Comparison of ENCODE assay signal across 20 cellular contexts in the genomic region with DNA sequence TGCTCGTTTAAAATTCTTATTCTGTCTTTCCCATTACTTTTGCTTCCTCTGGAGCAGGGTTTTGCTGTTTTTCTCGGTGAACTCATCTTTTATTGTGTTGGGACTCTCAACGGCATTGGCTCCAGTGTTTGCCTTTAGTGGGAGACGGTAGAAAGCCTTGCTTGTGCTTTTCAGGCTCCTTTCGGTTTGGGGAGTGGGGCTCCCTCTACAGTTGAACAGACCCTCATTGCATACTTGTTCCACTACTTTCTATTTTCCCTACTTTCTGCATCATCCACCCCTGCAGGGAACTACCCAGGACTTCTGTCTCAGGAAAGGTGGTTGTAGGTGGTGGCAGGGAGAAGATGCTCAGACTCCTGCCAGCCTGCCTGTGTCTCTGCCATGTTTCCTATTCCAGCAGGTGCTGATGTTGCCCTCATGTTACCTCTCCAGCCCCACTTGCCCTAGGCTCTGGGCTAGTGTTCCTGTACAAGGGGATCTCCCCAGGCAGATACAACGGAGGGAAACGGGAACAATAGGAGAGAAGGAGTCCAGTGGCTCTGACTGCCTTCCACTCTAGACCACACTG.
DNase-seq lines count a peak whose midpoint lies in the region; ATAC-seq and TF ChIP-seq lines count a peak whose summit lies in the region.
"Had no signal": no experiment of that assay in that cellular context is flagged by ENCODE, and none has a peak within 500 bp of the region (broad histone marks: within the 10 kb centered on the region; RNA-seq: fewer than 3 reads in every experiment).

No MANE protein-coding gene starts in this region.

- H2AK5ac ChIP-seq in mesendoderm (ENCODE audit: low read length) = no peak overlapping the region

- H4K20me1 ChIP-seq in Loucy (ENCODE audit: insufficient read depth, low read length, poor library complexity, severe bottlenecking) = no peaks in the 10 kb centered on the region
- H4K20me1 ChIP-seq: BLaER1 had no signal

- H3K36me3 Mint-ChIP-seq in endodermal cell (ENCODE audit: low read depth) = no peaks in the 10 kb centered on the region

- no peak overlapping the region for H2BK5ac ChIP-seq in mesendoderm (ENCODE audit: low read length)

- DNase-seq in DMS 273 (lab: John Stamatoyannopoulos, UW; ENCODE audit: unreplicated experiment) (peak; percentile 15), DMS 273 treated with DMSO at 0.1 percent for 48 hours (lab: John Stamatoyannopoulos, UW) (no peak), endodermal cell (peak; percentile 62), mesendoderm (peak; percentile 77), mesenteric fat pad (ENCODE audit: low spot score) (no peak), germinal center (ENCODE audit: low spot score) (no peak)
- DNase-seq: activated CD4-positive, CD25-positive, alpha-beta regulatory T cell; activated T-cell treated with anti-CD3 and anti-CD28 coated beads, Interleukin-2, amount 50 U/mL, for 48 hours; erythroblast; kidney; NCI-H1694; stimulated activated naive CD4-positive, alpha-beta T cell; tibial artery had no signal

- no peaks in the 10 kb centered on the region for H3K36me3 ChIP-seq in Loucy (ENCODE audit: insufficient read depth, low read length)
- no peaks in the 10 kb centered on the region for H3K36me3 ChIP-seq in endodermal cell (ENCODE audit: control insufficient read depth, insufficient read depth, low read length)
- no peaks in the 10 kb centered on the region for H3K36me3 ChIP-seq in mesendoderm (ENCODE audit: control insufficient read depth, insufficient read depth, low read length)
- H3K36me3 ChIP-seq: BLaER1, neutrophil, right atrium auricular region, tibial artery had no signal

- no peak overlapping the region for H3K4me3 Mint-ChIP-seq in endodermal cell

- no peak overlapping the region for H2BK120ac ChIP-seq in mesendoderm (ENCODE audit: low read depth, low read length)

- no peak overlapping the region for H3K4me3 ChIP-seq in Loucy (ENCODE audit: low read length, poor library complexity, severe bottlenecking)
- H3K4me3 ChIP-seq in endodermal cell (ENCODE audit: low read length) = no peak overlapping the region
- H3K4me3 ChIP-seq in mesendoderm (ENCODE audit: low read length) = no peak overlapping the region
- H3K4me3 ChIP-seq: BLaER1, right atrium auricular region, tibial artery had no signal

- H3K56ac ChIP-seq in mesendoderm (ENCODE audit: low read length) = no peak overlapping the region

- H3K9ac ChIP-seq in Loucy (ENCODE audit: low read depth, low read length, poor library complexity, severe bottlenecking) (no peak overlapping the region), endodermal cell (ENCODE audit: extremely low read depth, low read length, poor library complexity, severe bottlenecking) (no peak overlapping the region), mesendoderm (ENCODE audit: low read length) (no peak overlapping the region)
- H3K9ac ChIP-seq: BLaER1 had no signal

- no peak for ATAC-seq in GM18909 (IDR thresholded peaks at IDR 0.05; ENCODE audit: poor library complexity, unreplicated experiment)
- ATAC-seq: activated naive CD4-positive, alpha-beta T cell treated with anti-CD3 and anti-CD28 coated beads, Interleukin-2, amount 50 U/mL, for 72 hours had no signal

- H3F3A ChIP-seq in Loucy (ENCODE audit: low read depth) = no peaks in the 10 kb centered on the region

- H4K8ac ChIP-seq in mesendoderm (ENCODE audit: low read depth, low read length) = no peak overlapping the region

- H3K18ac ChIP-seq in mesendoderm (ENCODE audit: low read length) = no peak overlapping the region

- H2BK15ac ChIP-seq in mesendoderm (replicated peaks; ENCODE audit: low read depth) = no peak overlapping the region

- no peaks in the 10 kb centered on the region for H3K4me1 Mint-ChIP-seq in endodermal cell

- H3K79me1 ChIP-seq in mesendoderm (ENCODE audit: low read length) = no peaks in the 10 kb centered on the region

- H3K4ac ChIP-seq in mesendoderm (ENCODE audit: low read depth, low read length) = no peak overlapping the region

- no peak overlapping the region for H3K23ac ChIP-seq in mesendoderm (ENCODE audit: low read length)

- H3K27ac Mint-ChIP-seq in endodermal cell = no peak overlapping the region
- H3K27ac Mint-ChIP-seq: activated naive CD4-positive, alpha-beta T cell treated with anti-CD3 and anti-CD28 coated beads, Interleukin-2, amount 50 U/mL, for 72 hours had no signal

- no peaks in the 10 kb centered on the region for H3K4me1 ChIP-seq in Loucy (ENCODE audit: insufficient read depth, low read length, poor library complexity, severe bottlenecking)
- H3K4me1 ChIP-seq in endodermal cell (ENCODE audit: control insufficient read depth, insufficient read depth, low read length) = no peaks in the 10 kb centered on the region
- no peaks in the 10 kb centered on the region for H3K4me1 ChIP-seq in mesendoderm (ENCODE audit: control insufficient read depth, low read depth, low read length)
- H3K4me1 ChIP-seq: right atrium auricular region, tibial artery had no signal

- H3K9me3 ChIP-seq in Loucy (ENCODE audit: insufficient read depth, low read depth, low read length) (no peaks in the 10 kb centered on the region), endodermal cell (ENCODE audit: control insufficient read depth, low read length) (no peaks in the 10 kb centered on the region)
- H3K9me3 ChIP-seq: BLaER1, neutrophil, right atrium auricular region, tibial artery had no signal

- no peaks in the 10 kb centered on the region for H3K27me3 Mint-ChIP-seq in endodermal cell (ENCODE audit: insufficient read depth)

- 63 to 72% methylated on average over 3 to 7 of the region's 7 CpGs for WGBS in endodermal cell (ENCODE audit: insufficient coverage in 1 of 2, insufficient read length in 1 of 2), 2 experiments
- WGBS in mesendoderm (ENCODE audit: extremely low coverage, insufficient coverage, low lambda C conversion rate) = no CpG with 5 or more reads among the region's 7 CpGs

- H3K27ac ChIP-seq in endodermal cell (ENCODE audit: low read depth, low read length) (no peak overlapping the region), mesendoderm (ENCODE audit: low read depth, low read length) (no peak overlapping the region)
- H3K27ac ChIP-seq: 22Rv1, BLaER1, neutrophil, right atrium auricular region, tibial artery had no signal

- H4K5ac ChIP-seq in mesendoderm (ENCODE audit: low read length) = no peak overlapping the region

- no peaks in the 10 kb centered on the region for H3K79me2 ChIP-seq in Loucy (ENCODE audit: insufficient read depth, low read length)
- no peaks in the 10 kb centered on the region for H3K79me2 ChIP-seq in mesendoderm (ENCODE audit: control insufficient read depth, insufficient read depth, low read length)

- no peaks in the 10 kb centered on the region for H3K9me3 Mint-ChIP-seq in endodermal cell
- H3K9me3 Mint-ChIP-seq: activated naive CD4-positive, alpha-beta T cell treated with anti-CD3 and anti-CD28 coated beads, Interleukin-2, amount 50 U/mL, for 72 hours had no signal

- TF ChIP-seq CTCF in Loucy (conservative IDR thresholded peaks at IDR 0.05; ENCODE audit: low read length) = peak; percentile 16; the same call in 1 of the 2 replicates
- TF ChIP-seq CTCF in endodermal cell (conservative IDR thresholded peaks at IDR 0.05) = peak; percentile 65

- H3K4me2 ChIP-seq in Loucy (ENCODE audit: low read depth, low read length, poor library complexity, severe bottlenecking) = no peak overlapping the region
- H3K4me2 ChIP-seq in mesendoderm (ENCODE audit: low read length) = no peak overlapping the region
- H3K4me2 ChIP-seq: BLaER1 had no signal

- H3K27me3 ChIP-seq in Loucy (ENCODE audit: insufficient read depth, low read length, poor library complexity, severe bottlenecking) = no peaks in the 10 kb centered on the region
- H3K27me3 ChIP-seq in endodermal cell (ENCODE audit: control insufficient read depth, insufficient read depth, low read length, poor library complexity, severe bottlenecking) = no peaks in the 10 kb centered on the region
- H3K27me3 ChIP-seq in mesendoderm (ENCODE audit: insufficient read depth, low read length, poor library complexity) = no peaks in the 10 kb centered on the region
- H3K27me3 ChIP-seq: BLaER1, neutrophil, right atrium auricular region, tibial artery had no signal

- no peaks in the 10 kb centered on the region for H3K9me2 ChIP-seq in Loucy (replicated peaks; ENCODE audit: low read depth, low read length)

- H2AFZ ChIP-seq in Loucy (ENCODE audit: low read length) = no peak overlapping the region

Comparison
In these comparisons a context has a peak if more than half of its experiments do, and no peak if none do; other contexts are left out.
1. DNase-seq: peak in DMS 273 (single experiment), endodermal cell (single experiment) and mesendoderm (single experiment); none in DMS 273 treated with DMSO at 0.1 percent for 48 hours (single experiment), mesenteric fat pad (single experiment) and germinal center (single experiment).